In genomic region chr4:128287159-128287870, GRCh38 we compare ENCODE assay signal across 8 cellular contexts. TPM values are rescaled to one million over a fixed set of nuclear protein-coding genes. Genes with fewer than 3 reads are reported as not detected.
DNase-seq lines count a peak whose midpoint lies in the region; ATAC-seq lines count a peak whose summit lies in the region.

Gene PGRMC2, minus strand, starts transcription at chr4:128287813. Its CDS starts 23 bp downstream, at chr4:128287790.

- no peaks in the 10 kb centered on the region for H3K27me3 Mint-ChIP-seq in activated T-helper 17 cell treated with anti-CD3 and anti-CD28 coated beads, Interleukin-2, amount 50 U/mL, for 72 hours

- peaks cover 45% of the 10 kb centered on the region for H3K36me3 Mint-ChIP-seq in activated T-helper 17 cell treated with anti-CD3 and anti-CD28 coated beads, Interleukin-2, amount 50 U/mL, for 72 hours (ENCODE audit: low read depth)

- no peaks in the 10 kb centered on the region for H3K9me3 Mint-ChIP-seq in activated T-helper 17 cell treated with anti-CD3 and anti-CD28 coated beads, Interleukin-2, amount 50 U/mL, for 72 hours

- ATAC-seq in GM21515 (IDR thresholded peaks at IDR 0.05; ENCODE audit: unreplicated experiment) = peak; percentile 3
- ATAC-seq in activated T-helper 17 cell treated with anti-CD3 and anti-CD28 coated beads, Interleukin-2, amount 50 U/mL, for 72 hours (replicated peaks) = peak; percentile 2

- H3K4me3 Mint-ChIP-seq in activated T-helper 17 cell treated with anti-CD3 and anti-CD28 coated beads, Interleukin-2, amount 50 U/mL, for 72 hours = peak within 1 kb of the TSS; percentile 92

- peaks cover 26% of the 10 kb centered on the region for H3K4me1 Mint-ChIP-seq in activated T-helper 17 cell treated with anti-CD3 and anti-CD28 coated beads, Interleukin-2, amount 50 U/mL, for 72 hours

- H3K27ac Mint-ChIP-seq in activated T-helper 17 cell treated with anti-CD3 and anti-CD28 coated beads, Interleukin-2, amount 50 U/mL, for 72 hours = peak within 1 kb of the TSS; percentile 92

- DNase-seq in ELF-1 (ENCODE audit: low read depth, low spot score) (peak; percentile 63), LHCN-M2 (ENCODE audit: low read depth) (peak; percentile 28), cardiac septum (ENCODE audit: low spot score) (no peak), pons (ENCODE audit: low spot score) (peak; percentile 30), DMS153 treated with DMSO at 0.1 percent for 48 hours (lab: John Stamatoyannopoulos, UW; ENCODE audit: unreplicated experiment) (no peak), CD1c-positive myeloid dendritic cell (ENCODE audit: extremely low spot score) (no peak)

- intact Hi-C loops in cardiac septum (cut with DNase I) = loop anchor here (2.0 to 10.0 kb wide), 6 partner anchors 70 to 577 kb away; partner anchors contain the start of gene LARP1B

RNA-seq across cellular contexts. Expression of gene PGRMC2, which starts in this region (rescaled TPM):
- 16.9 and 23.5 TPM in 2 replicates for total RNA-seq in LHCN-M2 (2014; rRNA removed)
- 80.1 TPM for polyA plus RNA-seq in LHCN-M2 (2012)
- 10 to 100 TPM; 43.0 to 61.8 TPM for total RNA-seq in activated T-helper 17 cell treated with anti-CD3 and anti-CD28 coated beads, Interleukin-2, amount 50 U/mL, for 72 hours
- total RNA-seq in cardiac septum = 61.9 TPM

Comparison
In these comparisons a context has a peak if more than half of its experiments do, and no peak if none do; other contexts are left out.
1. DNase-seq: peak in ELF-1 (single experiment), LHCN-M2 (single experiment) and pons (single experiment); none in cardiac septum (single experiment), DMS153 treated with DMSO at 0.1 percent for 48 hours (single experiment) and CD1c-positive myeloid dendritic cell (single experiment).